ENCODE assay signal across 8 cellular contexts in the genomic region with DNA sequence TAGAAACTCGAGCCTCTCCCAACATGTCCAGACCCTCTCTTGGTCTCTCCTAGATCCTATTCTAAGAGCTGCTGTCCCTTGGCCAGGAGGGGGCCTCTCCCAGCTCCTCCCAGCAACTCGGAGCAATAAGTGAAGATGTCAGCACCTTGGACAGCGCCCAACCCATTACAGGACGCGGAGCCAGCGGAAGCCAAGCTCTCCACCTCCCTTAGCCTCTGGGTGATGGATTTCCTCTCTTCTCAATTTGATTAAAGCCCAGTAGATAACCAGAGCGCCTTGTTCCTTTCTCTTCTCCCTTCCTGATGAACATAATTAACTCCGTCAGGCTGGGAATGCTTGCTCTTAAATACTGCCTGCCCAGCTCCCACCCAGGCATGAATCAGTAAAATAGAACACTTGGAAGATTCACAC. TPM values are rescaled to one million over a fixed set of nuclear protein-coding genes. Genes with fewer than 3 reads are reported as not detected.
DNase-seq lines count a peak whose midpoint lies in the region; ATAC-seq and TF ChIP-seq lines count a peak whose summit lies in the region.

No MANE protein-coding gene starts in this region.

- no peaks in the 10 kb centered on the region for H3F3A ChIP-seq in PC-9 (ENCODE audit: insufficient read depth, low read depth)

- no peaks in the 10 kb centered on the region for H3K4me1 ChIP-seq in right atrium auricular region
- H3K4me1 ChIP-seq in PC-9 (replicated peaks; ENCODE audit: insufficient read depth): no peaks in the 10 kb centered on the region
- no peaks in the 10 kb centered on the region for H3K4me1 ChIP-seq in upper lobe of right lung

- H3K9me3 ChIP-seq in right atrium auricular region (no peaks in the 10 kb centered on the region), PC-9 (ENCODE audit: insufficient read depth, low read depth) (no peaks in the 10 kb centered on the region), upper lobe of right lung (no peaks in the 10 kb centered on the region)

- H3K4me2 ChIP-seq in PC-9: no peak overlapping the region

- H4K20me1 ChIP-seq in PC-9 (ENCODE audit: insufficient read depth): no peaks in the 10 kb centered on the region

- no peaks in the 10 kb centered on the region for H3K36me3 ChIP-seq in right atrium auricular region
- no peaks in the 10 kb centered on the region for H3K36me3 ChIP-seq in PC-9 (ENCODE audit: low read depth)
- no peaks in the 10 kb centered on the region for H3K36me3 ChIP-seq in upper lobe of right lung

- peak; percentile 83 for DNase-seq in Right ventricle myocardium superior
- no peak for DNase-seq in right atrium auricular region (ENCODE audit: low spot score)
- DNase-seq in PC-9: peak; percentile 61 to 66
- peak; percentile 72 for DNase-seq in activated T-cell treated with anti-CD3 and anti-CD28 coated beads for 48 hours (ENCODE audit: low read depth)
- peak; percentile 39 for DNase-seq in fibroblast of the conjunctiva (ENCODE audit: low read depth)
- peak; percentile 28 for DNase-seq in pons (ENCODE audit: low spot score)
- DNase-seq in upper lobe of right lung: peak; percentile 80

- no peak overlapping the region for H3K4me3 ChIP-seq in right atrium auricular region
- no peak overlapping the region for H3K4me3 ChIP-seq in PC-9
- no peak overlapping the region for H3K4me3 ChIP-seq in upper lobe of right lung

- CTCF ChIA-PET in PC-9 (lab: Charles Lee): interaction anchor here (0.8 to 1.1 kb wide), 2 partner anchors 10 kb away, joined by 3 to 5 read pairs; no protein-coding TSS in a partner anchor

- H3K9me2 ChIP-seq in PC-9 (ENCODE audit: insufficient read depth): no peaks in the 10 kb centered on the region; the same call in 1 of the 2 replicates

- intact Hi-C loops in Right ventricle myocardium superior (cut with DNase I): no loop called here
- intact Hi-C loops in PC-9 (cut with micrococcal nuclease; ENCODE audit: unreplicated experiment): no loop called here
- intact Hi-C loops in upper lobe of right lung (cut with DNase I): no loop called here

- POLR2A ChIA-PET in PC-9 (lab: Charles Lee; ENCODE audit: unreplicated experiment): no interaction called here

- peak; percentile 81 for ATAC-seq in Right ventricle myocardium superior (ENCODE audit: poor library complexity)
- ATAC-seq in upper lobe of right lung: peak; percentile 88
- no peak for ATAC-seq in GM18873 (IDR thresholded peaks at IDR 0.05; ENCODE audit: low FRiP score, unreplicated experiment)

- H3K27ac ChIP-seq in right atrium auricular region: no peak overlapping the region
- no peak overlapping the region for H3K27ac ChIP-seq in PC-9
- no peak overlapping the region for H3K27ac ChIP-seq in upper lobe of right lung

- peaks cover 0 to 4% of the 10 kb centered on the region in 2 donors for H3K27me3 ChIP-seq in right atrium auricular region
- peaks cover 8% of the 10 kb centered on the region; the same call in 1 of the 2 replicates for H3K27me3 ChIP-seq in PC-9 (ENCODE audit: insufficient read depth, low read depth)
- H3K27me3 ChIP-seq in upper lobe of right lung: no peaks in the 10 kb centered on the region

- no TSS peak for BruUV-seq in PC-9 (replicated peaks; lab: Mats Ljungman, UMichigan)

- TF ChIP-seq CTCF in right atrium auricular region (IDR thresholded peaks at IDR 0.05) (peak in 1 of 2 donors; percentile 35), PC-9 (conservative IDR thresholded peaks at IDR 0.05) (no peak), upper lobe of right lung (IDR thresholded peaks at IDR 0.05) (peak; percentile 26)

- H2AFZ ChIP-seq in PC-9: no peak overlapping the region

- no peaks in the 10 kb centered on the region for H3K79me2 ChIP-seq in PC-9 (ENCODE audit: low read depth)

RNA-seq across cellular contexts. Expression of a gene that starts 26.2 kb away (rescaled TPM):
- total RNA-seq in Right ventricle myocardium superior: 0.11 TPM
- total RNA-seq in right atrium auricular region: under 1 TPM; 0.12 to 0.15 TPM
- not detected in 2 replicates for total RNA-seq in PC-9 (2021)
- total RNA-seq in upper lobe of right lung: 0.64 TPM
